8 cellular contexts compared by ENCODE assay signal in the genomic region with DNA sequence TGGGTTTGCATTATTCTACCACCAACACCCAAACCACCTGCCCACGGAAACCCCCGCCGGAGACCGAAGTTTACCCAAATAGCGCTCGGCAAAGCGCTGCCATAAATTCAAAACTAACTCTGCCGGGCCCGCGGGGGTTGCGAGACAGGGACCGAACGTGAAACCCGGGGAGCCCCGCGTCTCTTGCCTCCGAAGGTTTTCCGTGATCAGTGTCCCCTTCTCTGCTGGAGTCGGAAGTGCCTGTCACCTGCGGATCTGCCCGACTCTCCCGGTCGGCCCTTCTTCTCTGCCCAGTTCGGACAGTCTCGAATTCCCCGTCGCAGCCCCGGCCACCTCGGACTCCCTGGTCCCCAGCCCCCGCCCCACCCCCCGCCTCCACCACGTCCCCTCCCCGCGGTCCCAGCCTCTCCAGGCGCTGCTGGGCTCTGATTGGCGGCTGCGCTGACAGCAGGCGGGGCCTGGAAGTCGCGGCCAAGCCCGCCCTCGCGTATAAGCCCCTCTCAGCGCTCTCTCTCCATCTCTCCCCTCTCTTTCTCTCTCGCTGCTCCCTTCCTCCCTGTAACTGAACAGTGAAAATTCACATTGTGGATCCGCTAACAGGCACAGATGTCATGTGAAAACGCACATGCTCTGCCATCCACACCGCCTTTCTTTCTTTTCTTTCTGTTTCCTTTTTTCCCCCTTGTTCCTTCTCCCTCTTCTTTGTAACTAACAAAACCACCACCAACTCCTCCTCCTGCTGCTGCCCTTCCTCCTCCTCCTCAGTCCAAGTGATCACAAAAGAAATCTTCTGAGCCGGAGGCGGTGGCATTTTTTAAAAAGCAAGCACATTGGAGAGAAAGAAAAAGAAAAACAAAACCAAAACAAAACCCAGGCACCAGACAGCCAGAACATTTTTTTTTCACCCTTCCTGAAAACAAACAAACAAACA. TPM values are rescaled to one million over a fixed set of nuclear protein-coding genes. Genes with fewer than 3 reads are reported as not detected.
DNase-seq lines count a peak whose midpoint lies in the region; ATAC-seq and TF ChIP-seq lines count a peak whose summit lies in the region.

A gene (plus strand): TSS at position 517 of the 931 bp plus-strand sequence. CDS start 642 bp downstream, outside the sequence.

- peaks cover 72 to 83% (median 74%) of the 10 kb centered on the region in 3 donors for H3K27me3 Mint-ChIP-seq in CD14-positive monocyte (ENCODE audit: low read depth in 3 of 3)

- in situ Hi-C loops in astrocyte of the cerebellum (cut with HindIII; ENCODE audit: low sequenced_read_pairs) = no loop called here

- H3K79me2 ChIP-seq in parathyroid adenoma = no peaks in the 10 kb centered on the region

- H3K27ac Mint-ChIP-seq in CD14-positive monocyte = peak within 1 kb of the TSS in 5 of 7 donors; percentile 4 to 73 (median 69)

- H3K9me3 ChIP-seq in right atrium auricular region (no peaks in the 10 kb centered on the region), parathyroid adenoma (ENCODE audit: control insufficient read depth, low read length) (no peaks in the 10 kb centered on the region)

- H3K9ac ChIP-seq in parathyroid adenoma = no peak within 1 kb of the TSS

- H3K27ac ChIP-seq in right atrium auricular region (peak within 1 kb of the TSS; percentile 60 to 75), parathyroid adenoma (no peak within 1 kb of the TSS)

- peaks cover 10 to 11% of the 10 kb centered on the region in 2 donors for H3K36me3 Mint-ChIP-seq in CD14-positive monocyte

- TF ChIP-seq CTCF in CD14-positive monocyte (IDR thresholded peaks at IDR 0.05) = no peak
- TF ChIP-seq CTCF in astrocyte of the cerebellum (IDR thresholded peaks at IDR 0.05; ENCODE audit: low read depth, low read length, missing control alignments) = no peak
- no peak for TF ChIP-seq CTCF in right atrium auricular region (IDR thresholded peaks at IDR 0.05)
- TF ChIP-seq CTCF in parathyroid adenoma (IDR thresholded peaks at IDR 0.05) = no peak

- H3K9me3 Mint-ChIP-seq in CD14-positive monocyte = peaks cover 0 to 17% (median 14%) of the 10 kb centered on the region in 7 donors

- intact Hi-C loops in CD14-positive monocyte (cut with micrococcal nuclease) = no loop called here

- ATAC-seq in GM18907 (IDR thresholded peaks at IDR 0.05; ENCODE audit: unreplicated experiment) = peak; percentile 93
- peak; percentile 89 for ATAC-seq in HG03097 (IDR thresholded peaks at IDR 0.05; ENCODE audit: low FRiP score, unreplicated experiment)

- H2AFZ ChIP-seq in parathyroid adenoma = peak within 1 kb of the TSS; percentile 76

- H3K4me3 ChIP-seq in astrocyte of the cerebellum (ENCODE audit: low read depth, low read length) (peak within 1 kb of the TSS; percentile 59), right atrium auricular region (peak within 1 kb of the TSS; percentile 50 to 58), parathyroid adenoma (ENCODE audit: low read depth, low read length) (peak within 1 kb of the TSS; percentile 78)

- peaks cover 0 to 27% of the 10 kb centered on the region in 2 donors for H3K4me1 ChIP-seq in right atrium auricular region
- H3K4me1 ChIP-seq in parathyroid adenoma = no peaks in the 10 kb centered on the region

- peaks cover 40% of the 10 kb centered on the region for H3K4me1 Mint-ChIP-seq in CD14-positive monocyte

- H3K27me3 ChIP-seq in right atrium auricular region (peaks cover 0 to 4% of the 10 kb centered on the region in 2 donors), parathyroid adenoma (ENCODE audit: control insufficient read depth, insufficient read depth, low read length) (no peaks in the 10 kb centered on the region)

- DNase-seq in CD14-positive monocyte (ENCODE audit: low spot score) = no peak
- DNase-seq in NCI-H526 (lab: John Stamatoyannopoulos, UW) = peak; percentile 45 to 80
- DNase-seq in astrocyte of the cerebellum (ENCODE audit: low read depth) = peak; percentile 50
- DNase-seq in right atrium auricular region (ENCODE audit: low spot score) = no peak
- DNase-seq in mesenteric fat pad (ENCODE audit: low spot score) = no peak

- peak within 1 kb of the TSS; percentile 88 to 100 for H3K4me3 Mint-ChIP-seq in CD14-positive monocyte

- H3K4me2 ChIP-seq in parathyroid adenoma (ENCODE audit: low read length) = peak within 1 kb of the TSS; percentile 99

- no peaks in the 10 kb centered on the region for H3K36me3 ChIP-seq in right atrium auricular region
- no peaks in the 10 kb centered on the region for H3K36me3 ChIP-seq in parathyroid adenoma (ENCODE audit: control insufficient read depth, insufficient read depth, low read length)

RNA-seq across cellular contexts. Expression of the gene that starts here (rescaled TPM):
- not detected for polyA plus RNA-seq in CD14-positive monocyte
- 1 to 10 TPM in 1 of 2 donors, under 1 TPM in 1; 0.55 to 2.4 TPM for total RNA-seq in right atrium auricular region
- total RNA-seq in mesenteric fat pad = 0.06 TPM

Comparison
In these comparisons a context has a peak if more than half of its experiments do, and no peak if none do; other contexts are left out.
1. DNase-seq: peak in NCI-H526 (2 of 2) and astrocyte of the cerebellum (single experiment); none in CD14-positive monocyte (single experiment), right atrium auricular region (single experiment) and mesenteric fat pad (single experiment).
2. Peak in every context shown above with its lines, with median percentiles within 50 percentile points of each other: H3K4me3 ChIP-seq.